ENCODE assay signal across 4 cellular contexts in genomic region chr2:22734373-22735045, GRCh38.
"Had no signal": no experiment of that assay in that cellular context is flagged by ENCODE, and none has a peak within 500 bp of the region (broad histone marks: within the 10 kb centered on the region; RNA-seq: fewer than 3 reads in every experiment).

No MANE protein-coding gene starts in this region.

- H3K27ac Mint-ChIP-seq: GM23338, H9 had no signal

- H3K4me1 Mint-ChIP-seq: GM23338, H9 had no signal

- DNase-seq: H9, HCEC 1CT, IMR-90 had no signal

- H3K4me3 ChIP-seq: GM23338 had no signal

- H2AFZ ChIP-seq: GM23338 had no signal

- ATAC-seq: GM23338 had no signal

- H3K4me3 Mint-ChIP-seq: GM23338, H9 had no signal

- H3K4me2 ChIP-seq: GM23338 had no signal
